ENCODE assay signal across 1 cellular context in the genomic region with DNA sequence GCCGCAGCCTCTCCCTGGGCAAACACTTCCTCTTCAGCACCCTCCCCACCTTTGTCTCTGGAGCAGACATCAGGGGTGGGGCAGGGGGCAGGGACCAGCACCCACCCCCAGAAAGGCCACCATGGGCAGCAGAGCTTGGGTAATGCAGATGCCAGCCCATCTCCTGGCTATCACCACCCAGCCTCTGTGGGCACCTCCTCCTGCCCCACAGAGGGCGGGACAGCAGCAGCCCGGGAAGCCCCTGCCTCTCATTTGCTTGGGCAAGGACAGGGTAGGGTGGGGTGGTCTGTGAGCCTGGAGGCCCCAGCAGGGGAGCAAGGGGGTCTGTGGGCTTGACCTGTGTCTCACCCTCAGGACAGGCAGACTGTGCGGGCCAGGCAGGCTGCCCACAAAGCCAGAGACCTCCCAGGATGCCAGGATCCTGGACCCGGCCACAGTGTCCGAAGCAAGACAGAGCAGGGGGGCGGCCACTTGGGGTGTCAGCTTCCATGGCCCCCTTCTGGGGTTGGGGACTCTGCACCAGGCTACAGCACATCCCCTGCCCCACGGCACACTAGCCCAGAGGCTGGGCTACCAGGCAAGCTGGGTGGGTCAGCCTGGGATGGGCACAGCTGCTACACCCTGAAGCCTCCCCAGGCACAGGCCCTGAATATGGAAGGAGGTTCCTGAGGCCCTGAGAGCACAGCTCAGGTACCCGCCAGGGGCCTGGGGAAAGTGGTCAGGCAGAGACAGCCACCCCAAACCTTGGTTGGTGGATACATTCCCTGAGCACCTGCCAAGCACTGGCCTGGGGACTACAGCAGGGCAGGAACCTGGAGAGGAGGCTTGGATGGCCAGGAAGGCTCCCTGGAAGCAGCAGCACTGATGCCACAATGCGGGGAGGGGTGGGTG.
TF ChIP-seq lines count a peak whose summit lies in the region.

No MANE protein-coding gene starts in this region.

TF ChIP-seq in endothelial cell of umbilical vein, 7 proteins besides CTCF, POLR2A, EP300 and RAD21 (continued from another document):
- TF ChIP-seq GATA2 (IDR thresholded peaks at IDR 0.05; ENCODE audit: insufficient read depth, insufficient read length, low read depth, low read length) = no peak
- TF ChIP-seq EZH2 (IDR thresholded peaks at IDR 0.05; ENCODE audit: borderline replicate concordance, low read depth, low read length, severe bottlenecking) = no peak
- TF ChIP-seq POLR2AphosphoS5 (IDR thresholded peaks at IDR 0.05; ENCODE audit: insufficient read depth, low read depth, low read length) = no peak
- no peak for TF ChIP-seq JUN (IDR thresholded peaks at IDR 0.05; ENCODE audit: borderline replicate concordance, insufficient read depth, insufficient read length, low read depth)
